ENCODE assay signal across 8 cellular contexts in genomic region chr20:36467076-36467999, GRCh38.
A peak's percentile ranks its signal among the peaks of the same experiment; 100 is the strongest.
DNase-seq lines count a peak whose midpoint lies in the region; ATAC-seq and TF ChIP-seq lines count a peak whose summit lies in the region.

No MANE protein-coding gene starts in this region.

- no peak overlapping the region for H3K27ac ChIP-seq in Karpas-422 (ENCODE audit: low read length)

- H3K4me1 Mint-ChIP-seq in activated CD8-positive, alpha-beta T cell treated with anti-CD3 and anti-CD28 coated beads, Interleukin-2, amount 10 ng/mL, durations not matched to agents 7 days and 5 days (ENCODE audit: low read depth): peaks cover 74% of the 10 kb centered on the region

- no peaks in the 10 kb centered on the region for H3K27me3 ChIP-seq in Karpas-422 (ENCODE audit: low read length)

- no peak for TF ChIP-seq CTCF in omental fat pad (IDR thresholded peaks at IDR 0.05)

- no peak overlapping the region for H3K4me2 ChIP-seq in Karpas-422 (ENCODE audit: low read depth, low read length, poor library complexity, severe bottlenecking)

- peaks cover 16% of the 10 kb centered on the region for H4K20me1 ChIP-seq in Karpas-422 (ENCODE audit: insufficient read depth, low read depth, low read length)

- no peaks in the 10 kb centered on the region for H3K9me3 ChIP-seq in Karpas-422 (ENCODE audit: low read length)

- no peaks in the 10 kb centered on the region for H3K9me2 ChIP-seq in Karpas-422 (replicated peaks; ENCODE audit: insufficient read depth, low read length)

- DNase-seq in G401 (ENCODE audit: low spot score) (peak; percentile 93), NCI-H2196 treated with DMSO at 0.1 percent for 48 hours (lab: John Stamatoyannopoulos, UW; ENCODE audit: unreplicated experiment) (peak; percentile 82), omental fat pad (ENCODE audit: low spot score) (no peak), Karpas-422 (no peak)
- DNase-seq in activated CD8-positive, alpha-beta T cell treated with anti-CD3 and anti-CD28 coated beads, Interleukin-2, amount 10 ng/mL, durations not matched to agents 7 days and 5 days: peak; percentile 58

- peaks cover 32% of the 10 kb centered on the region for H3K4me1 ChIP-seq in Karpas-422 (ENCODE audit: low read length)

- H2AFZ ChIP-seq in Karpas-422 (ENCODE audit: low read length): no peak overlapping the region

- H3K4me3 ChIP-seq in Karpas-422 (ENCODE audit: low read length): no peak overlapping the region

- H3K27ac Mint-ChIP-seq in activated CD8-positive, alpha-beta T cell treated with anti-CD3 and anti-CD28 coated beads, Interleukin-2, amount 10 ng/mL, durations not matched to agents 7 days and 5 days: peak overlapping the region; percentile 86

- no peak overlapping the region for H3K9ac ChIP-seq in Karpas-422 (ENCODE audit: low read length)

- H3K36me3 ChIP-seq in Karpas-422 (ENCODE audit: insufficient read depth, low read length): no peaks in the 10 kb centered on the region

- ATAC-seq in activated CD8-positive, alpha-beta T cell treated with anti-CD3 and anti-CD28 coated beads, Interleukin-2, amount 10 ng/mL, durations not matched to agents 7 days and 5 days: no peak
- ATAC-seq in esophagus mucosa (peak; percentile 69), omental fat pad (ENCODE audit: low FRiP score) (peak; percentile 48), GM18909 (IDR thresholded peaks at IDR 0.05; ENCODE audit: poor library complexity, unreplicated experiment) (no peak), GM21381 (IDR thresholded peaks at IDR 0.05; ENCODE audit: unreplicated experiment) (no peak)

- no peaks in the 10 kb centered on the region for H3K79me2 ChIP-seq in Karpas-422 (ENCODE audit: low read length)

- H3K4me3 Mint-ChIP-seq in activated CD8-positive, alpha-beta T cell treated with anti-CD3 and anti-CD28 coated beads, Interleukin-2, amount 10 ng/mL, durations not matched to agents 7 days and 5 days: peak overlapping the region; percentile 9

- in situ Hi-C loops in G401 (cut with HindIII; ENCODE audit: low sequenced_read_pairs): no loop called here

- CTCF ChIA-PET in activated CD8-positive, alpha-beta T cell treated with anti-CD3 and anti-CD28 coated beads, Interleukin-2, amount 10 ng/mL, durations not matched to agents 7 days and 5 days (lab: Charles Lee): interaction anchor here (1.4 to 2.6 kb wide), 2 partner anchors 25 kb away, joined by 6 to 9 read pairs; no protein-coding TSS in a partner anchor

- H3K9me3 Mint-ChIP-seq in activated CD8-positive, alpha-beta T cell treated with anti-CD3 and anti-CD28 coated beads, Interleukin-2, amount 10 ng/mL, durations not matched to agents 7 days and 5 days (ENCODE audit: insufficient read depth): no peaks in the 10 kb centered on the region

- POLR2A ChIA-PET in activated CD8-positive, alpha-beta T cell treated with anti-CD3 and anti-CD28 coated beads, Interleukin-2, amount 10 ng/mL, durations not matched to agents 7 days and 5 days (lab: Charles Lee): interaction anchor here (0.6 to 1.3 kb wide), 2 partner anchors 106 to 820 kb away, joined by 3 read pairs; partner anchors contain the start of gene TGIF2

- no peaks in the 10 kb centered on the region for H3K36me3 Mint-ChIP-seq in activated CD8-positive, alpha-beta T cell treated with anti-CD3 and anti-CD28 coated beads, Interleukin-2, amount 10 ng/mL, durations not matched to agents 7 days and 5 days (ENCODE audit: low read depth)

- no peaks in the 10 kb centered on the region for H3K27me3 Mint-ChIP-seq in activated CD8-positive, alpha-beta T cell treated with anti-CD3 and anti-CD28 coated beads, Interleukin-2, amount 10 ng/mL, durations not matched to agents 7 days and 5 days (ENCODE audit: low read depth)

Comparison
In these comparisons a context has a peak if more than half of its experiments do, and no peak if none do; other contexts are left out.
1. DNase-seq: peak in G401 (single experiment), NCI-H2196 treated with DMSO at 0.1 percent for 48 hours (single experiment) and activated CD8-positive, alpha-beta T cell treated with anti-CD3 and anti-CD28 coated beads, Interleukin-2, amount 10 ng/mL, durations not matched to agents 7 days and 5 days (single experiment); none in omental fat pad (single experiment) and Karpas-422 (single experiment).
2. ATAC-seq: peak in esophagus mucosa (single experiment) and omental fat pad (single experiment); none in activated CD8-positive, alpha-beta T cell treated with anti-CD3 and anti-CD28 coated beads, Interleukin-2, amount 10 ng/mL, durations not matched to agents 7 days and 5 days (single experiment), GM18909 (single experiment) and GM21381 (single experiment).